In the genomic region with DNA sequence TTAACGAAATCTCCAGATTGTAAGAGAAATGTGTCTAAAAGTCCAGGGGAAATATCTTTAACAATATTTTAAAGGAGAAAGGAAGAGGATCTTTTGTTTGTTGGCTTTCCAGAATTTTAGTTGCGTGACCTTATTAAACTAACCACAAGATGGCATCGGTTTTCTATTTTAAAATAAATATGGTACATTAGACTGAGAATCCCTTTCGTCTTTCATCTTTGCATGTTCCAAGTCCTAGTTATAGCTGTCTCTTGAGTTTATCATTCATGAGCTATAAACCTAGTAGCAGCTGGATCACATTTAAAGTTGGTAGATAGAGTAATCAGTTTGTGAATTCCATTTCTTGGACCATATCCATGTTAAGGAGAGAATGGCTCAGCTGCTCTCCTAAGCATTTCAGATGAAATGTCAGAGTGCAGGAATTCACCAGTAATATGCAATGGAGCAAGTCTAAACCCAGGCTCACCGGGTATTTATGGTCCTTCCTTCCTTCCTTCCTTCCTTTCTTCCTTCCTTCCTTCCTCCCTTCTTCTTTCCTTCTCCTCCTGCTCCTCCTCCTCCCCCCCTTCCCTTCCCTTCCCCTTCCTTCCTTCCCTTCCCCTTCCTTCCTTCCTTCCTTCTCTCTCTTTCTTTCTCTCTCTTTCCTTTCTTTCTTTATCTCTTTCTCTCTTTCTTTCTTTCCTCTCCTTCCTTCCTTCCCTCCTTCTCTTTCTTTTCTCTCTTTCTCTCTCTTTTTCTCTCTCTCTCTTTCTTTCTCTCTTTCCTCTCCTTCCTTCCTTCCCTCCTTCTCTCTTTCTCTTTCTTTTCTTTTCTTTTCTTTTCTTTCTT, we compare ENCODE assay signal across 8 cellular contexts. TPM values are rescaled to one million over a fixed set of nuclear protein-coding genes. Genes with fewer than 3 reads are reported as not detected.
DNase-seq lines count a peak whose midpoint lies in the region; ATAC-seq lines count a peak whose summit lies in the region.

No MANE protein-coding gene starts in this region.

- no peak overlapping the region for H3K27ac Mint-ChIP-seq in T-cell

- no peak overlapping the region for H3K4me3 ChIP-seq in Jurkat, Clone E6-1 (ENCODE audit: low read length)

- H3K4me3 Mint-ChIP-seq in T-cell = peak overlapping the region in 1 of 3 donors; percentile 32

- no peaks in the 10 kb centered on the region for H3K9me3 Mint-ChIP-seq in T-cell

- peak; percentile 40 to 66 (median 60) for ATAC-seq in T-cell (replicated peaks in 1 of 4)
- ATAC-seq in sciatic nerve = peak; percentile 56
- ATAC-seq in HG03095 (IDR thresholded peaks at IDR 0.05; ENCODE audit: unreplicated experiment) = no peak

- POLR2A ChIA-PET in T-cell (lab: Charles Lee) = interaction anchor here in 1 of 2 donors (0.6 to 0.7 kb wide), 2 partner anchors 58 to 857 kb away, joined by 3 to 4 read pairs; a partner anchor contains a TSS

- H3K4me1 Mint-ChIP-seq in T-cell = peaks cover 14 to 20% (median 17%) of the 10 kb centered on the region in 3 donors

- CTCF ChIA-PET in T-cell (lab: Charles Lee) = interaction anchor here (0.6 to 2.7 kb wide), 13 partner anchors 8 to 795 kb away, joined by 3 to 28 read pairs (median 4); a partner anchor contains a TSS

- no peaks in the 10 kb centered on the region for H3K36me3 Mint-ChIP-seq in T-cell

- DNase-seq in COR-L47 (lab: John Stamatoyannopoulos, UW) (peak; percentile 0), T-cell (no peak), foreskin melanocyte (peak; percentile 35), sciatic nerve (ENCODE audit: low spot score) (no peak), SHP77 treated with DMSO at 0.1 percent for 48 hours (lab: John Stamatoyannopoulos, UW) (no peak)
- peak; percentile 28 for DNase-seq in Jurkat, Clone E6-1 (ENCODE audit: low read depth, low spot score)
- DNase-seq in activated naive CD4-positive, alpha-beta T cell treated with Interleukin-2 at 50 U/mL for 16 hours = no peak

- no peaks in the 10 kb centered on the region for H3K27me3 Mint-ChIP-seq in T-cell

- intact Hi-C loops in sciatic nerve (cut with DNase I) = no loop called here

RNA-seq across cellular contexts. Expression of a gene that starts 57.8 kb away (rescaled TPM):
- 45.9 TPM for polyA plus RNA-seq in Jurkat, Clone E6-1 (2012; ENCODE audit: insufficient read depth, insufficient read length)
- total RNA-seq in T-cell = 100 to 1,000 TPM in 2 of 5 donors, 10 to 100 TPM in 3; 56.5 to 118 (median 69.5) TPM
- total RNA-seq in sciatic nerve = 96.9 TPM

Comparison
In these comparisons a context has a peak if more than half of its experiments do, and no peak if none do; other contexts are left out.
1. DNase-seq: peak in COR-L47 (single experiment), Jurkat, Clone E6-1 (single experiment) and foreskin melanocyte (single experiment); none in T-cell (0 of 34), sciatic nerve (single experiment), activated naive CD4-positive, alpha-beta T cell treated with Interleukin-2 at 50 U/mL for 16 hours (single experiment) and SHP77 treated with DMSO at 0.1 percent for 48 hours (single experiment).